ENCODE assay signal across 26 cellular contexts in the genomic region with DNA sequence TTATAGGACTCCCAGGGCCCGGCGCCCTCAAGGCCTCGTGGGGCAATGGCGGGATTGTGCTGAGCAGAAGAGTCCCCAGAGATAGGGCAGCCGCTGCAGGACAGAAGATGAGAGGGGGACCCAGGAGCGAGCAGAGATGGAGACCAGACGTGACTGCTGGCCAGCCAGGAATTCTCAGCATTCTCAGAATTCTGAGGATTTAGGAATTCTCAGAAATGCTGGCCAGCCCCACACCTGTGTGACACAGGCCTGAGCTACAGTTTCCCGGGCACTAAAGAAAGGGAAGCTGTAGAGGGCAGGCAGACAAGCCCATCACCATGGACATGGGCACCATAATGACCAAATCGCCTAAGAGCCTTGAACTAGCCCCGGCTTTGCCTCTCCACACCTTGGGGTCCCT.
"Had no signal": no experiment of that assay in that cellular context is flagged by ENCODE, and none has a peak within 500 bp of the region (broad histone marks: within the 10 kb centered on the region; RNA-seq: fewer than 3 reads in every experiment).

No MANE protein-coding gene starts in this region.

- H3K27me3 ChIP-seq: ascending aorta, breast epithelium, cardiac muscle cell, colonic mucosa had no signal

- H3K27ac ChIP-seq: ascending aorta, breast epithelium, cardiac muscle cell, colonic mucosa had no signal

- H3K36me3 ChIP-seq: ascending aorta, breast epithelium, cardiac muscle cell, colonic mucosa had no signal

- H3K4me3 ChIP-seq: ascending aorta, breast epithelium, cardiac muscle cell, colonic mucosa had no signal

- H3K9me3 Mint-ChIP-seq: activated CD4-positive, alpha-beta T cell treated with anti-CD3 and anti-CD28 coated beads, Interleukin-2, amount 10 ng/mL, durations not matched to agents 24 days and 14 days; activated naive CD8-positive, alpha-beta T cell treated with anti-CD3 and anti-CD28 coated beads, Interleukin-2, amount 10 ng/mL, durations not matched to agents 7 days and 5 days had no signal

- H3K4me3 Mint-ChIP-seq: activated CD4-positive, alpha-beta memory T cell treated with anti-CD3 and anti-CD28 coated beads for 36 hours; activated CD4-positive, alpha-beta T cell treated with anti-CD3 and anti-CD28 coated beads for 36 hours; activated CD4-positive, alpha-beta T cell treated with anti-CD3 and anti-CD28 coated beads, Interleukin-2, amount 10 ng/mL, durations not matched to agents 24 days and 14 days; activated CD8-positive, alpha-beta memory T cell treated with anti-CD3 and anti-CD28 coated beads, Interleukin-2, amount 10 ng/mL, durations not matched to agents 7 days and 5 days; activated CD8-positive, alpha-beta T cell treated with anti-CD3 and anti-CD28 coated beads, Interleukin-2, amount 10 ng/mL, durations not matched to agents 7 days and 5 days; activated naive CD4-positive, alpha-beta T cell treated with anti-CD3 and anti-CD28 coated beads, Interleukin-2, amount 10 ng/mL, durations not matched to agents 7 days and 5 days; activated naive CD8-positive, alpha-beta T cell treated with anti-CD3 and anti-CD28 coated beads, Interleukin-2, amount 10 ng/mL, durations not matched to agents 7 days and 5 days; activated T-cell treated with anti-CD3 and anti-CD28 coated beads, Interleukin-2, amount 50 U/mL, for 72 hours; brain had no signal

- H3K4me1 ChIP-seq: ascending aorta, breast epithelium, colonic mucosa had no signal

- ATAC-seq: activated CD4-positive, alpha-beta T cell treated with anti-CD3 and anti-CD28 coated beads for 36 hours; activated CD8-positive, alpha-beta memory T cell treated with anti-CD3 and anti-CD28 coated beads, Interleukin-2, amount 10 ng/mL, durations not matched to agents 7 days and 5 days; activated CD8-positive, alpha-beta T cell treated with anti-CD3 and anti-CD28 coated beads, Interleukin-2, amount 10 ng/mL, durations not matched to agents 7 days and 5 days; activated naive CD4-positive, alpha-beta T cell treated with anti-CD3 and anti-CD28 coated beads, Interleukin-2, amount 50 U/mL, for 72 hours; activated T-cell treated with anti-CD3 and anti-CD28 coated beads, Interleukin-2, amount 50 U/mL, for 72 hours; esophagus mucosa had no signal

- H3K9me3 ChIP-seq: ascending aorta, colonic mucosa had no signal

- H3K27me3 Mint-ChIP-seq: activated CD4-positive, alpha-beta memory T cell treated with anti-CD3 and anti-CD28 coated beads for 36 hours; activated CD4-positive, alpha-beta T cell treated with anti-CD3 and anti-CD28 coated beads for 36 hours; activated CD4-positive, alpha-beta T cell treated with anti-CD3 and anti-CD28 coated beads, Interleukin-2, amount 10 ng/mL, durations not matched to agents 24 days and 14 days; activated CD8-positive, alpha-beta memory T cell treated with anti-CD3 and anti-CD28 coated beads, Interleukin-2, amount 10 ng/mL, durations not matched to agents 7 days and 5 days; activated naive CD4-positive, alpha-beta T cell treated with anti-CD3 and anti-CD28 coated beads, Interleukin-2, amount 10 ng/mL, durations not matched to agents 7 days and 5 days; activated naive CD8-positive, alpha-beta T cell treated with anti-CD3 and anti-CD28 coated beads, Interleukin-2, amount 10 ng/mL, durations not matched to agents 7 days and 5 days had no signal

- DNase-seq: activated CD4-positive, alpha-beta memory T cell treated with anti-CD3 and anti-CD28 coated beads for 36 hours; activated CD4-positive, alpha-beta T cell treated with anti-CD3 and anti-CD28 coated beads for 36 hours; activated CD4-positive, alpha-beta T cell treated with anti-CD3 and anti-CD28 coated beads, Interleukin-2, amount 10 ng/mL, durations not matched to agents 24 days and 14 days; activated CD4-positive, CD25-positive, alpha-beta regulatory T cell; activated CD4-positive, CD25-positive, alpha-beta regulatory T cell treated with anti-CD3 and anti-CD28 coated beads, Interleukin-2, amount 50 U/mL, for 72 hours; activated CD8-positive, alpha-beta memory T cell treated with anti-CD3 and anti-CD28 coated beads, Interleukin-2, amount 10 ng/mL, durations not matched to agents 7 days and 5 days; activated CD8-positive, alpha-beta memory T cell treated with anti-CD3 and anti-CD28 coated beads, Interleukin-2, amount 50 U/mL, for 4 hours; activated CD8-positive, alpha-beta T cell treated with anti-CD3 and anti-CD28 coated beads, Interleukin-2, amount 10 ng/mL, durations not matched to agents 7 days and 5 days; activated gamma-delta T cell; activated naive CD4-positive, alpha-beta T cell; activated naive CD4-positive, alpha-beta T cell treated with anti-CD3 and anti-CD28 coated beads, Interleukin-2, amount 10 ng/mL, durations not matched to agents 7 days and 5 days; activated naive CD8-positive, alpha-beta T cell treated with anti-CD3 and anti-CD28 coated beads, Interleukin-2, amount 10 ng/mL, durations not matched to agents 7 days and 5 days; activated T-cell treated with anti-CD3 and anti-CD28 coated beads, Interleukin-2, amount 50 U/mL, for 1 hour; activated T-cell treated with anti-CD3 and anti-CD28 coated beads, Interleukin-2, amount 50 U/mL, for 72 hours; central memory CD4-positive, alpha-beta T cell; cerebellar nuclear complex; colonic mucosa; effector CD8-positive, alpha-beta T cell; foreskin fibroblast; T-helper 2 cell had no signal

- H3K36me3 Mint-ChIP-seq: activated CD4-positive, alpha-beta memory T cell treated with anti-CD3 and anti-CD28 coated beads for 36 hours; activated CD8-positive, alpha-beta memory T cell treated with anti-CD3 and anti-CD28 coated beads, Interleukin-2, amount 10 ng/mL, durations not matched to agents 7 days and 5 days; activated naive CD4-positive, alpha-beta T cell treated with anti-CD3 and anti-CD28 coated beads, Interleukin-2, amount 10 ng/mL, durations not matched to agents 7 days and 5 days; activated naive CD4-positive, alpha-beta T cell treated with anti-CD3 and anti-CD28 coated beads, Interleukin-2, amount 50 U/mL, for 72 hours; activated naive CD8-positive, alpha-beta T cell treated with anti-CD3 and anti-CD28 coated beads, Interleukin-2, amount 10 ng/mL, durations not matched to agents 7 days and 5 days; brain had no signal

- H3K4me1 Mint-ChIP-seq: activated CD4-positive, alpha-beta T cell treated with anti-CD3 and anti-CD28 coated beads for 36 hours; activated CD4-positive, alpha-beta T cell treated with anti-CD3 and anti-CD28 coated beads, Interleukin-2, amount 10 ng/mL, durations not matched to agents 24 days and 14 days; activated CD8-positive, alpha-beta memory T cell treated with anti-CD3 and anti-CD28 coated beads, Interleukin-2, amount 10 ng/mL, durations not matched to agents 7 days and 5 days; activated naive CD4-positive, alpha-beta T cell treated with anti-CD3 and anti-CD28 coated beads, Interleukin-2, amount 10 ng/mL, durations not matched to agents 7 days and 5 days; activated naive CD8-positive, alpha-beta T cell treated with anti-CD3 and anti-CD28 coated beads, Interleukin-2, amount 10 ng/mL, durations not matched to agents 7 days and 5 days had no signal
